ENCODE assay signal across 20 cellular contexts in genomic region chr3:188756241-188756640, GRCh38.
"Had no signal": no experiment of that assay in that cellular context is flagged by ENCODE, and none has a peak within 500 bp of the region (broad histone marks: within the 10 kb centered on the region; RNA-seq: fewer than 3 reads in every experiment).

No MANE protein-coding gene starts in this region.

- H3K4me1 ChIP-seq: lower lobe of right lung, stomach, transverse colon had no signal

- H3K36me3 ChIP-seq: gastrocnemius medialis, left lung, lower lobe of right lung, neutrophil, thoracic aorta had no signal

- DNase-seq: effector memory CD4-positive, alpha-beta T cell; gastrocnemius medialis; glutamatergic neuron; immature natural killer cell; left lung; lower lobe of right lung; mesendoderm; naive thymus-derived CD4-positive, alpha-beta T cell; sigmoid colon; stimulated activated CD4-positive, alpha-beta T cell treated with anti-CD3 and anti-CD28 coated beads, Interleukin-2, amount 100 ng/mL, for 24 hours; stimulated activated naive CD4-positive, alpha-beta T cell; stomach; substantia nigra; transverse colon had no signal

- H3K27ac ChIP-seq: epithelial cell of prostate, esophagus muscularis mucosa, gastrocnemius medialis, left lung, lower lobe of right lung, neutrophil, right atrium auricular region, skin epidermis, stomach, thoracic aorta, transverse colon had no signal

- H3K4me3 ChIP-seq: esophagus muscularis mucosa, gastrocnemius medialis, left lung, lower lobe of right lung, right atrium auricular region, sigmoid colon, skin epidermis, stomach, thoracic aorta, transverse colon had no signal

- H3K9me3 ChIP-seq: esophagus muscularis mucosa, gastrocnemius medialis, left lung, lower lobe of right lung, neutrophil, right atrium auricular region, sigmoid colon, stomach, thoracic aorta, transverse colon had no signal

- ATAC-seq: gastrocnemius medialis; left lung; lower lobe of right lung; naive thymus-derived CD4-positive, alpha-beta T cell had no signal

- H3K27me3 ChIP-seq: esophagus muscularis mucosa, gastrocnemius medialis, left lung, neutrophil, right atrium auricular region, sigmoid colon, stomach, transverse colon had no signal
